Comparison of ENCODE assay signal across 2 cellular contexts in the genomic region with DNA sequence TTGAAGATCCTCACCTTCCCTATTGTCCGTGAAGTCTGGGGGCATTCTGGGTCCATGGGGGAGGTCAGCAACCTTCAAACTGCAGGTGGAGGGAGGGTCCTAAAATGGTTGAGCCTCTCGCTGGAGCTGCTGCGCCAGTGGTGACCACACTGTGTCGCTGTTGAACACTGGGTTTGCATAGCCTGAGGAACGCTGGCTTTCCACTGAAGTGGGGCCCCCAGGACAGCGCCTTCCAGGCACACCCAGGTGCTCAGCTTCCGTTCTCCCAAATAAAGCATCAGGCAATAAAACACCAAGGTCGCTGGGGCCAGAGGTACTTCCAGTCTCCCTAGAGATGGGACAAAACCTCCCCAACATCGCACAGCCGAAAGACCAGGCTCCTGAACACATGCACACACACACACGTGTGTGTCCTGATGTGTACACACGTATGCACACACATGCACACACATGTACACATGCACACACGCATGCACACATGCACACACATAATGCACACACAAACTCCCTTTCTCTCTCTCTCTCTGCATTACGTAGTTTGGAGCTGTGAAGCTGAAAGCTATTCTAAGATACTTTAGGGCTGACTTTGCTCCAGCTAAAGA.
TF ChIP-seq lines count a peak whose summit lies in the region.

No MANE protein-coding gene starts in this region.

TF ChIP-seq in HEK293, 187 proteins besides CTCF, POLR2A, EP300 and RAD21 (continued from another document):
- TF ChIP-seq, protein P1, sequence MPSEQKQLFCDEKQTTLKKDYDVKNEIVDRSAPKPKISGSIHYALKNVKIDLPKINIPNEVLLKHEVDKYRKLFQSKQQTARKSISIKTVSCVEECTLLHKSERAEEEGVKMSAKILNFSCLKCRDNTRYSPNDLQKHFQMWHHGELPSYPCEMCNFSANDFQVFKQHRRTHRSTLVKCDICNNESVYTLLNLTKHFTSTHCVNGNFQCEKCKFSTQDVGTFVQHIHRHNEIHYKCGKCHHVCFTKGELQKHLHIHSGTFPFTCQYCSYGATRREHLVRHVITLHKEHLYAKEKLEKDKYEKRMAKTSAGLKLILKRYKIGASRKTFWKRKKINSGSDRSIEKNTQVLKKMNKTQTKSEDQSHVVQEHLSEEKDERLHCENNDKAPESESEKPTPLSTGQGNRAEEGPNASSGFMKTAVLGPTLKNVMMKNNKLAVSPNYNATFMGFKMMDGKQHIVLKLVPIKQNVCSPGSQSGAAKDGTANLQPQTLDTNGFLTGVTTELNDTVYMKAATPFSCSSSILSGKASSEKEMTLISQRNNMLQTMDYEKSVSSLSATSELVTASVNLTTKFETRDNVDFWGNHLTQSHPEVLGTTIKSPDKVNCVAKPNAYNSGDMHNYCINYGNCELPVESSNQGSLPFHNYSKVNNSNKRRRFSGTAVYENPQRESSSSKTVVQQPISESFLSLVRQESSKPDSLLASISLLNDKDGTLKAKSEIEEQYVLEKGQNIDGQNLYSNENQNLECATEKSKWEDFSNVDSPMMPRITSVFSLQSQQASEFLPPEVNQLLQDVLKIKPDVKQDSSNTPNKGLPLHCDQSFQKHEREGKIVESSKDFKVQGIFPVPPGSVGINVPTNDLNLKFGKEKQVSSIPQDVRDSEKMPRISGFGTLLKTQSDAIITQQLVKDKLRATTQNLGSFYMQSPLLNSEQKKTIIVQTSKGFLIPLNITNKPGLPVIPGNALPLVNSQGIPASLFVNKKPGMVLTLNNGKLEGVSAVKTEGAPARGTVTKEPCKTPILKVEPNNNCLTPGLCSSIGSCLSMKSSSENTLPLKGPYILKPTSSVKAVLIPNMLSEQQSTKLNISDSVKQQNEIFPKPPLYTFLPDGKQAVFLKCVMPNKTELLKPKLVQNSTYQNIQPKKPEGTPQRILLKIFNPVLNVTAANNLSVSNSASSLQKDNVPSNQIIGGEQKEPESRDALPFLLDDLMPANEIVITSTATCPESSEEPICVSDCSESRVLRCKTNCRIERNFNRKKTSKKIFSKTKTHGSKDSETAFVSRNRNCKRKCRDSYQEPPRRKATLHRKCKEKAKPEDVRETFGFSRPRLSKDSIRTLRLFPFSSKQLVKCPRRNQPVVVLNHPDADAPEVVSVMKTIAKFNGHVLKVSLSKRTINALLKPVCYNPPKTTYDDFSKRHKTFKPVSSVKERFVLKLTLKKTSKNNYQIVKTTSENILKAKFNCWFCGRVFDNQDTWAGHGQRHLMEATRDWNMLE (tag by site-specific recombination; conservative IDR thresholded peaks at IDR 0.05; ENCODE audit: low read depth) = no peak
- no peak for TF ChIP-seq ZNF146 (tag by site-specific recombination; IDR thresholded peaks at IDR 0.05)
- TF ChIP-seq, protein P2, sequence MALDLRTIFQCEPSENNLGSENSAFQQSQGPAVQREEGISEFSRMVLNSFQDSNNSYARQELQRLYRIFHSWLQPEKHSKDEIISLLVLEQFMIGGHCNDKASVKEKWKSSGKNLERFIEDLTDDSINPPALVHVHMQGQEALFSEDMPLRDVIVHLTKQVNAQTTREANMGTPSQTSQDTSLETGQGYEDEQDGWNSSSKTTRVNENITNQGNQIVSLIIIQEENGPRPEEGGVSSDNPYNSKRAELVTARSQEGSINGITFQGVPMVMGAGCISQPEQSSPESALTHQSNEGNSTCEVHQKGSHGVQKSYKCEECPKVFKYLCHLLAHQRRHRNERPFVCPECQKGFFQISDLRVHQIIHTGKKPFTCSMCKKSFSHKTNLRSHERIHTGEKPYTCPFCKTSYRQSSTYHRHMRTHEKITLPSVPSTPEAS (tag by site-specific recombination; IDR thresholded peaks at IDR 0.05) = 0 out of 2 replicates have a peak, but pooled peaks have one; percentile 30
- peak; percentile 99 for TF ChIP-seq ZNF2 (tag by site-specific recombination; IDR thresholded peaks at IDR 0.05)
- TF ChIP-seq ZNF654 (tag by site-specific recombination; IDR thresholded peaks at IDR 0.05; ENCODE audit: low read depth) = peak; percentile 21; the same call in 1 of the 2 replicates

TF ChIP-seq in K562, 482 proteins besides CTCF, POLR2A, EP300 and RAD21 (continued from another document):
- TF ChIP-seq, protein P3, sequence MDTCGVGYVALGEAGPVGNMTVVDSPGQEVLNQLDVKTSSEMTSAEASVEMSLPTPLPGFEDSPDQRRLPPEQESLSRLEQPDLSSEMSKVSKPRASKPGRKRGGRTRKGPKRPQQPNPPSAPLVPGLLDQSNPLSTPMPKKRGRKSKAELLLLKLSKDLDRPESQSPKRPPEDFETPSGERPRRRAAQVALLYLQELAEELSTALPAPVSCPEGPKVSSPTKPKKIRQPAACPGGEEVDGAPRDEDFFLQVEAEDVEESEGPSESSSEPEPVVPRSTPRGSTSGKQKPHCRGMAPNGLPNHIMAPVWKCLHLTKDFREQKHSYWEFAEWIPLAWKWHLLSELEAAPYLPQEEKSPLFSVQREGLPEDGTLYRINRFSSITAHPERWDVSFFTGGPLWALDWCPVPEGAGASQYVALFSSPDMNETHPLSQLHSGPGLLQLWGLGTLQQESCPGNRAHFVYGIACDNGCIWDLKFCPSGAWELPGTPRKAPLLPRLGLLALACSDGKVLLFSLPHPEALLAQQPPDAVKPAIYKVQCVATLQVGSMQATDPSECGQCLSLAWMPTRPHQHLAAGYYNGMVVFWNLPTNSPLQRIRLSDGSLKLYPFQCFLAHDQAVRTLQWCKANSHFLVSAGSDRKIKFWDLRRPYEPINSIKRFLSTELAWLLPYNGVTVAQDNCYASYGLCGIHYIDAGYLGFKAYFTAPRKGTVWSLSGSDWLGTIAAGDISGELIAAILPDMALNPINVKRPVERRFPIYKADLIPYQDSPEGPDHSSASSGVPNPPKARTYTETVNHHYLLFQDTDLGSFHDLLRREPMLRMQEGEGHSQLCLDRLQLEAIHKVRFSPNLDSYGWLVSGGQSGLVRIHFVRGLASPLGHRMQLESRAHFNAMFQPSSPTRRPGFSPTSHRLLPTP (IDR thresholded peaks at IDR 0.05; ENCODE audit: borderline replicate concordance, extremely low read depth, insufficient read length) = no peak
- TF ChIP-seq TRIM28 (IDR thresholded peaks at IDR 0.05) (peak; percentile 47; the same call in 1 of the 2 replicates), POLR2H (tag; IDR thresholded peaks at IDR 0.05; ENCODE audit: low read depth) (no peak), GABPB2 (CRISPR knock-in tag; conservative IDR thresholded peaks at IDR 0.05) (no peak), SRSF3 (IDR thresholded peaks at IDR 0.05; ENCODE audit: insufficient read depth, low read length) (no peak)
- TF ChIP-seq, protein P4, sequence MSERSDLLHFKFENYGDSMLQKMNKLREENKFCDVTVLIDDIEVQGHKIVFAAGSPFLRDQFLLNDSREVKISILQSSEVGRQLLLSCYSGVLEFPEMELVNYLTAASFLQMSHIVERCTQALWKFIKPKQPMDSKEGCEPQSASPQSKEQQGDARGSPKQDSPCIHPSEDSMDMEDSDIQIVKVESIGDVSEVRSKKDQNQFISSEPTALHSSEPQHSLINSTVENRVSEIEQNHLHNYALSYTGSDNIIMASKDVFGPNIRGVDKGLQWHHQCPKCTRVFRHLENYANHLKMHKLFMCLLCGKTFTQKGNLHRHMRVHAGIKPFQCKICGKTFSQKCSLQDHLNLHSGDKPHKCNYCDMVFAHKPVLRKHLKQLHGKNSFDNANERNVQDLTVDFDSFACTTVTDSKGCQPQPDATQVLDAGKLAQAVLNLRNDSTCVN (CRISPR knock-in tag; IDR thresholded peaks at IDR 0.05) = no peak
